ENCODE assay signal across 1 cellular context in genomic region chr9:137127301-137128157, GRCh38.
TF ChIP-seq lines count a peak whose summit lies in the region.

No MANE protein-coding gene starts in this region.

TF ChIP-seq in K562, 482 proteins besides CTCF, POLR2A, EP300 and RAD21 (continues in another document):
- TF ChIP-seq TAF9B (IDR thresholded peaks at IDR 0.05; ENCODE audit: partially characterized antibody) (no peak), ZKSCAN8 (CRISPR knock-in tag; IDR thresholded peaks at IDR 0.05) (peak; percentile 50; the same call in 1 of the 2 replicates), NR1H2 (CRISPR knock-in tag; IDR thresholded peaks at IDR 0.05) (0 out of 2 replicates have a peak, but pooled peaks have one; percentile 44), POLR2H (tag; IDR thresholded peaks at IDR 0.05; ENCODE audit: low read depth) (peak; percentile 54; the same call in 1 of the 2 replicates), MTA3 (IDR thresholded peaks at IDR 0.05; ENCODE audit: borderline replicate concordance) (0 out of 2 replicates have a peak, but pooled peaks have one; percentile 10), SOX6 (IDR thresholded peaks at IDR 0.05) (peak; percentile 27; the same call in 1 of the 2 replicates), NFIC (IDR thresholded peaks at IDR 0.05) (no peak), NR4A1 (CRISPR knock-in tag; IDR thresholded peaks at IDR 0.05) (no peak), NR4A1 (tag; IDR thresholded peaks at IDR 0.05) (no peak), KLF6 (CRISPR knock-in tag; IDR thresholded peaks at IDR 0.05; ENCODE audit: borderline replicate concordance) (no peak), THRB (CRISPR knock-in tag; conservative IDR thresholded peaks at IDR 0.05) (no peak), ZNF740 (CRISPR knock-in tag; IDR thresholded peaks at IDR 0.05) (0 out of 2 replicates have a peak, but pooled peaks have one; percentile 26), ZNF740 (tag; IDR thresholded peaks at IDR 0.05) (0 out of 4 replicates have a peak, but pooled peaks of 1 of the 2 experiments have one; percentile 41), CREM (IDR thresholded peaks at IDR 0.05; ENCODE audit: low read depth) (0 out of 2 replicates have a peak, but pooled peaks have one; percentile 7), BRCA1 (IDR thresholded peaks at IDR 0.05) (no peak), BRCA1 (CRISPR knock-in tag; IDR thresholded peaks at IDR 0.05) (no peak), CXXC5 (CRISPR knock-in tag; IDR thresholded peaks at IDR 0.05) (peak; percentile 69), ETV1 (tag; conservative IDR thresholded peaks at IDR 0.05; ENCODE audit: low read depth) (peak; percentile 69), RBM39 (optimal IDR thresholded peaks at IDR 0.05; ENCODE audit: low read depth, low read length) (peak; percentile 74), NCOR1 (IDR thresholded peaks at IDR 0.05) (peak; percentile 19; the same call in 1 of the 2 replicates), DDX20 (tag; IDR thresholded peaks at IDR 0.05; ENCODE audit: low read depth) (no peak), ZZZ3 (IDR thresholded peaks at IDR 0.05) (no peak), CBX8 (IDR thresholded peaks at IDR 0.05; ENCODE audit: borderline replicate concordance, extremely low read depth, low read depth, low read length, poor library complexity, severe bottlenecking) (no peak), CHCHD3 (CRISPR knock-in tag; IDR thresholded peaks at IDR 0.05) (no peak), TAF7 (tag; IDR thresholded peaks at IDR 0.05) (0 out of 2 replicates have a peak, but pooled peaks have one; percentile 33), BCL6 (CRISPR knock-in tag; IDR thresholded peaks at IDR 0.05) (no peak), ETV6 (IDR thresholded peaks at IDR 0.05; ENCODE audit: borderline replicate concordance in 1 of 2, low read depth in 2 of 2, low read length in 1 of 2) (peak in 1 of 2 experiments; percentile 72; a peak in 1 of 4 replicates), ETV6 (CRISPR knock-in tag; IDR thresholded peaks at IDR 0.05; ENCODE audit: borderline replicate concordance) (no peak), ARHGAP35 (IDR thresholded peaks at IDR 0.05; ENCODE audit: partially characterized antibody) (no peak), ZNF224 (CRISPR knock-in tag; IDR thresholded peaks at IDR 0.05) (no peak), CBFB (CRISPR knock-in tag; IDR thresholded peaks at IDR 0.05) (0 out of 2 replicates have a peak, but pooled peaks have one; percentile 34), MNT (conservative IDR thresholded peaks at IDR 0.05) (peak in 1 of 2 experiments; percentile 58; a peak in 2 of 4 replicates), SPI1 (IDR thresholded peaks at IDR 0.05; ENCODE audit: borderline replicate concordance, low read depth, low read length) (peak; percentile 99), TEAD2 (tag; IDR thresholded peaks at IDR 0.05) (no peak), ZNF384 (IDR thresholded peaks at IDR 0.05; ENCODE audit: low read depth, low read length) (peak; percentile 99), EWSR1 (IDR thresholded peaks at IDR 0.05; ENCODE audit: borderline replicate concordance, low read depth, partially characterized antibody) (no peak), SMARCA4 (IDR thresholded peaks at IDR 0.05) (peak; percentile 55)
- TF ChIP-seq, protein P1, sequence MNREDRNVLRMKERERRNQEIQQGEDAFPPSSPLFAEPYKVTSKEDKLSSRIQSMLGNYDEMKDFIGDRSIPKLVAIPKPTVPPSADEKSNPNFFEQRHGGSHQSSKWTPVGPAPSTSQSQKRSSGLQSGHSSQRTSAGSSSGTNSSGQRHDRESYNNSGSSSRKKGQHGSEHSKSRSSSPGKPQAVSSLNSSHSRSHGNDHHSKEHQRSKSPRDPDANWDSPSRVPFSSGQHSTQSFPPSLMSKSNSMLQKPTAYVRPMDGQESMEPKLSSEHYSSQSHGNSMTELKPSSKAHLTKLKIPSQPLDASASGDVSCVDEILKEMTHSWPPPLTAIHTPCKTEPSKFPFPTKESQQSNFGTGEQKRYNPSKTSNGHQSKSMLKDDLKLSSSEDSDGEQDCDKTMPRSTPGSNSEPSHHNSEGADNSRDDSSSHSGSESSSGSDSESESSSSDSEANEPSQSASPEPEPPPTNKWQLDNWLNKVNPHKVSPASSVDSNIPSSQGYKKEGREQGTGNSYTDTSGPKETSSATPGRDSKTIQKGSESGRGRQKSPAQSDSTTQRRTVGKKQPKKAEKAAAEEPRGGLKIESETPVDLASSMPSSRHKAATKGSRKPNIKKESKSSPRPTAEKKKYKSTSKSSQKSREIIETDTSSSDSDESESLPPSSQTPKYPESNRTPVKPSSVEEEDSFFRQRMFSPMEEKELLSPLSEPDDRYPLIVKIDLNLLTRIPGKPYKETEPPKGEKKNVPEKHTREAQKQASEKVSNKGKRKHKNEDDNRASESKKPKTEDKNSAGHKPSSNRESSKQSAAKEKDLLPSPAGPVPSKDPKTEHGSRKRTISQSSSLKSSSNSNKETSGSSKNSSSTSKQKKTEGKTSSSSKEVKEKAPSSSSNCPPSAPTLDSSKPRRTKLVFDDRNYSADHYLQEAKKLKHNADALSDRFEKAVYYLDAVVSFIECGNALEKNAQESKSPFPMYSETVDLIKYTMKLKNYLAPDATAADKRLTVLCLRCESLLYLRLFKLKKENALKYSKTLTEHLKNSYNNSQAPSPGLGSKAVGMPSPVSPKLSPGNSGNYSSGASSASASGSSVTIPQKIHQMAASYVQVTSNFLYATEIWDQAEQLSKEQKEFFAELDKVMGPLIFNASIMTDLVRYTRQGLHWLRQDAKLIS (CRISPR knock-in tag; IDR thresholded peaks at IDR 0.05) = 0 out of 2 replicates have a peak, but pooled peaks have one; percentile 53
- TF ChIP-seq, protein P2, sequence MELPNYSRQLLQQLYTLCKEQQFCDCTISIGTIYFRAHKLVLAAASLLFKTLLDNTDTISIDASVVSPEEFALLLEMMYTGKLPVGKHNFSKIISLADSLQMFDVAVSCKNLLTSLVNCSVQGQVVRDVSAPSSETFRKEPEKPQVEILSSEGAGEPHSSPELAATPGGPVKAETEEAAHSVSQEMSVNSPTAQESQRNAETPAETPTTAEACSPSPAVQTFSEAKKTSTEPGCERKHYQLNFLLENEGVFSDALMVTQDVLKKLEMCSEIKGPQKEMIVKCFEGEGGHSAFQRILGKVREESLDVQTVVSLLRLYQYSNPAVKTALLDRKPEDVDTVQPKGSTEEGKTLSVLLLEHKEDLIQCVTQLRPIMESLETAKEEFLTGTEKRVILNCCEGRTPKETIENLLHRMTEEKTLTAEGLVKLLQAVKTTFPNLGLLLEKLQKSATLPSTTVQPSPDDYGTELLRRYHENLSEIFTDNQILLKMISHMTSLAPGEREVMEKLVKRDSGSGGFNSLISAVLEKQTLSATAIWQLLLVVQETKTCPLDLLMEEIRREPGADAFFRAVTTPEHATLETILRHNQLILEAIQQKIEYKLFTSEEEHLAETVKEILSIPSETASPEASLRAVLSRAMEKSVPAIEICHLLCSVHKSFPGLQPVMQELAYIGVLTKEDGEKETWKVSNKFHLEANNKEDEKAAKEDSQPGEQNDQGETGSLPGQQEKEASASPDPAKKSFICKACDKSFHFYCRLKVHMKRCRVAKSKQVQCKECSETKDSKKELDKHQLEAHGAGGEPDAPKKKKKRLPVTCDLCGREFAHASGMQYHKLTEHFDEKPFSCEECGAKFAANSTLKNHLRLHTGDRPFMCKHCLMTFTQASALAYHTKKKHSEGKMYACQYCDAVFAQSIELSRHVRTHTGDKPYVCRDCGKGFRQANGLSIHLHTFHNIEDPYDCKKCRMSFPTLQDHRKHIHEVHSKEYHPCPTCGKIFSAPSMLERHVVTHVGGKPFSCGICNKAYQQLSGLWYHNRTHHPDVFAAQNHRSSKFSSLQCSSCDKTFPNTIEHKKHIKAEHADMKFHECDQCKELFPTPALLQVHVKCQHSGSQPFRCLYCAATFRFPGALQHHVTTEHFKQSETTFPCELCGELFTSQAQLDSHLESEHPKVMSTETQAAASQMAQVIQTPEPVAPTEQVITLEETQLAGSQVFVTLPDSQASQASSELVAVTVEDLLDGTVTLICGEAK (IDR thresholded peaks at IDR 0.05) = peak; percentile 92
- TF ChIP-seq, protein P2 (CRISPR knock-in tag; IDR thresholded peaks at IDR 0.05) = no peak
- TF ChIP-seq, protein P3, sequence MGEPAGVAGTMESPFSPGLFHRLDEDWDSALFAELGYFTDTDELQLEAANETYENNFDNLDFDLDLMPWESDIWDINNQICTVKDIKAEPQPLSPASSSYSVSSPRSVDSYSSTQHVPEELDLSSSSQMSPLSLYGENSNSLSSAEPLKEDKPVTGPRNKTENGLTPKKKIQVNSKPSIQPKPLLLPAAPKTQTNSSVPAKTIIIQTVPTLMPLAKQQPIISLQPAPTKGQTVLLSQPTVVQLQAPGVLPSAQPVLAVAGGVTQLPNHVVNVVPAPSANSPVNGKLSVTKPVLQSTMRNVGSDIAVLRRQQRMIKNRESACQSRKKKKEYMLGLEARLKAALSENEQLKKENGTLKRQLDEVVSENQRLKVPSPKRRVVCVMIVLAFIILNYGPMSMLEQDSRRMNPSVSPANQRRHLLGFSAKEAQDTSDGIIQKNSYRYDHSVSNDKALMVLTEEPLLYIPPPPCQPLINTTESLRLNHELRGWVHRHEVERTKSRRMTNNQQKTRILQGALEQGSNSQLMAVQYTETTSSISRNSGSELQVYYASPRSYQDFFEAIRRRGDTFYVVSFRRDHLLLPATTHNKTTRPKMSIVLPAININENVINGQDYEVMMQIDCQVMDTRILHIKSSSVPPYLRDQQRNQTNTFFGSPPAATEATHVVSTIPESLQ (CRISPR knock-in tag; IDR thresholded peaks at IDR 0.05) = 0 out of 2 replicates have a peak, but pooled peaks have one; percentile 52
- TF ChIP-seq, protein P4, sequence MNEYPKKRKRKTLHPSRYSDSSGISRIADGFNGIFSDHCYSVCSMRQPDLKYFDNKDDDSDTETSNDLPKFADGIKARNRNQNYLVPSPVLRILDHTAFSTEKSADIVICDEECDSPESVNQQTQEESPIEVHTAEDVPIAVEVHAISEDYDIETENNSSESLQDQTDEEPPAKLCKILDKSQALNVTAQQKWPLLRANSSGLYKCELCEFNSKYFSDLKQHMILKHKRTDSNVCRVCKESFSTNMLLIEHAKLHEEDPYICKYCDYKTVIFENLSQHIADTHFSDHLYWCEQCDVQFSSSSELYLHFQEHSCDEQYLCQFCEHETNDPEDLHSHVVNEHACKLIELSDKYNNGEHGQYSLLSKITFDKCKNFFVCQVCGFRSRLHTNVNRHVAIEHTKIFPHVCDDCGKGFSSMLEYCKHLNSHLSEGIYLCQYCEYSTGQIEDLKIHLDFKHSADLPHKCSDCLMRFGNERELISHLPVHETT (CRISPR knock-in tag; conservative IDR thresholded peaks at IDR 0.05 in 1 of 2, IDR thresholded peaks at IDR 0.05 in 1 of 2) = peak in 1 of 2 experiments; percentile 39; a peak in 1 of 4 replicates
